1 cellular context compared by ENCODE assay signal in the genomic region with DNA sequence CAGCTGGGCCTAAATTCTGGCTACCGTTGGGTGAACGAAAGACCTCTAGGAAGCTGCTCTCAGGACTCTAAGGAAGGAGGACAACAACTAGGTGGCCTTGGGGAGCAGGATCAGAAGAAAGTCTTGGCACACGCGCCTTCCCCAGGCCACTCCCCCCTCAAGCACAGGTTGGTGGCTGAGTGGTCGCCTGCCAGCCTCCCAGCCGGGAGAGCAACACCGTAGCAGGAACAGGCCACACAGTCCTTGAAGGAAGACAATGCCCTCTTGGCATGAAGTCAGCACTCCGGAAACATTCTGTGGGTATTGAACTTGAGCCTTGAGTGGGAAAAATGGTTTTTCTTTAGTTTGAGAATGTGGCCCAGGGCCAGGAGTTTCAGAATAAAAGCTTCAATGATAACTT.
TF ChIP-seq lines count a peak whose summit lies in the region.

No MANE protein-coding gene starts in this region.

TF ChIP-seq in HepG2, 621 proteins besides CTCF, POLR2A, EP300 and RAD21 (continued from another document):
- TF ChIP-seq, protein P1, sequence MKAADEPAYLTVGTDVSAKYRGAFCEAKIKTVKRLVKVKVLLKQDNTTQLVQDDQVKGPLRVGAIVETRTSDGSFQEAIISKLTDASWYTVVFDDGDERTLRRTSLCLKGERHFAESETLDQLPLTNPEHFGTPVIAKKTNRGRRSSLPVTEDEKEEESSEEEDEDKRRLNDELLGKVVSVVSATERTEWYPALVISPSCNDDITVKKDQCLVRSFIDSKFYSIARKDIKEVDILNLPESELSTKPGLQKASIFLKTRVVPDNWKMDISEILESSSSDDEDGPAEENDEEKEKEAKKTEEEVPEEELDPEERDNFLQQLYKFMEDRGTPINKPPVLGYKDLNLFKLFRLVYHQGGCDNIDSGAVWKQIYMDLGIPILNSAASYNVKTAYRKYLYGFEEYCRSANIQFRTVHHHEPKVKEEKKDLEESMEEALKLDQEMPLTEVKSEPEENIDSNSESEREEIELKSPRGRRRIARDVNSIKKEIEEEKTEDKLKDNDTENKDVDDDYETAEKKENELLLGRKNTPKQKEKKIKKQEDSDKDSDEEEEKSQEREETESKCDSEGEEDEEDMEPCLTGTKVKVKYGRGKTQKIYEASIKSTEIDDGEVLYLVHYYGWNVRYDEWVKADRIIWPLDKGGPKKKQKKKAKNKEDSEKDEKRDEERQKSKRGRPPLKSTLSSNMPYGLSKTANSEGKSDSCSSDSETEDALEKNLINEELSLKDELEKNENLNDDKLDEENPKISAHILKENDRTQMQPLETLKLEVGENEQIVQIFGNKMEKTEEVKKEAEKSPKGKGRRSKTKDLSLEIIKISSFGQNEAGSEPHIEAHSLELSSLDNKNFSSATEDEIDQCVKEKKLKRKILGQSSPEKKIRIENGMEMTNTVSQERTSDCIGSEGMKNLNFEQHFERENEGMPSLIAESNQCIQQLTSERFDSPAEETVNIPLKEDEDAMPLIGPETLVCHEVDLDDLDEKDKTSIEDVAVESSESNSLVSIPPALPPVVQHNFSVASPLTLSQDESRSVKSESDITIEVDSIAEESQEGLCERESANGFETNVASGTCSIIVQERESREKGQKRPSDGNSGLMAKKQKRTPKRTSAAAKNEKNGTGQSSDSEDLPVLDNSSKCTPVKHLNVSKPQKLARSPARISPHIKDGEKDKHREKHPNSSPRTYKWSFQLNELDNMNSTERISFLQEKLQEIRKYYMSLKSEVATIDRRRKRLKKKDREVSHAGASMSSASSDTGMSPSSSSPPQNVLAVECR (CRISPR knock-in tag; IDR thresholded peaks at IDR 0.05; ENCODE audit: borderline replicate concordance) = no peak
- TF ChIP-seq MED13 (CRISPR knock-in tag; IDR thresholded peaks at IDR 0.05) (no peak), ZNF7 (CRISPR knock-in tag; IDR thresholded peaks at IDR 0.05) (no peak), ZNF205 (CRISPR knock-in tag; IDR thresholded peaks at IDR 0.05) (no peak), ZNF619 (CRISPR knock-in tag; IDR thresholded peaks at IDR 0.05) (no peak), THAP11 (CRISPR knock-in tag; IDR thresholded peaks at IDR 0.05) (no peak), ZNF225 (CRISPR knock-in tag; IDR thresholded peaks at IDR 0.05) (no peak), ZSCAN25 (CRISPR knock-in tag; IDR thresholded peaks at IDR 0.05) (no peak), PCBP1 (IDR thresholded peaks at IDR 0.05; ENCODE audit: borderline replicate concordance, low read depth, low read length) (no peak), IKZF1 (IDR thresholded peaks at IDR 0.05) (no peak), ZNF577 (CRISPR knock-in tag; IDR thresholded peaks at IDR 0.05; ENCODE audit: borderline replicate concordance, low read depth) (no peak)
- TF ChIP-seq, protein P2, sequence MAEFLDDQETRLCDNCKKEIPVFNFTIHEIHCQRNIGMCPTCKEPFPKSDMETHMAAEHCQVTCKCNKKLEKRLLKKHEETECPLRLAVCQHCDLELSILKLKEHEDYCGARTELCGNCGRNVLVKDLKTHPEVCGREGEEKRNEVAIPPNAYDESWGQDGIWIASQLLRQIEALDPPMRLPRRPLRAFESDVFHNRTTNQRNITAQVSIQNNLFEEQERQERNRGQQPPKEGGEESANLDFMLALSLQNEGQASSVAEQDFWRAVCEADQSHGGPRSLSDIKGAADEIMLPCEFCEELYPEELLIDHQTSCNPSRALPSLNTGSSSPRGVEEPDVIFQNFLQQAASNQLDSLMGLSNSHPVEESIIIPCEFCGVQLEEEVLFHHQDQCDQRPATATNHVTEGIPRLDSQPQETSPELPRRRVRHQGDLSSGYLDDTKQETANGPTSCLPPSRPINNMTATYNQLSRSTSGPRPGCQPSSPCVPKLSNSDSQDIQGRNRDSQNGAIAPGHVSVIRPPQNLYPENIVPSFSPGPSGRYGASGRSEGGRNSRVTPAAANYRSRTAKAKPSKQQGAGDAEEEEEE (CRISPR knock-in tag; IDR thresholded peaks at IDR 0.05; ENCODE audit: borderline replicate concordance) = no peak
- TF ChIP-seq, protein P3, sequence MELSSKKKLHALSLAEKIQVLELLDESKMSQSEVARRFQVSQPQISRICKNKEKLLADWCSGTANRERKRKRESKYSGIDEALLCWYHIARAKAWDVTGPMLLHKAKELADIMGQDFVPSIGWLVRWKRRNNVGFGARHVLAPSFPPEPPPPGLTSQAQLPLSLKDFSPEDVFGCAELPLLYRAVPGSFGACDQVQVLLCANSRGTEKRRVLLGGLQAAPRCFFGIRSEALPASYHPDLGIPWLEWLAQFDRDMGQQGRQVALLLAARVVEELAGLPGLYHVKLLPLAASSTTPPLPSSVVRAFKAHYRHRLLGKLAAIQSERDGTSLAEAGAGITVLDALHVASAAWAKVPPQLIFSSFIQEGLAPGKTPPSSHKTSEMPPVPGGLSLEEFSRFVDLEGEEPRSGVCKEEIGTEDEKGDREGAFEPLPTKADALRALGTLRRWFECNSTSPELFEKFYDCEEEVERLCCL (CRISPR knock-in tag; IDR thresholded peaks at IDR 0.05; ENCODE audit: borderline replicate concordance) = no peak
TF ChIP-seq in HepG2: peak in this region for 0.
